ENCODE assay signal across 8 cellular contexts in genomic region chr19:16542894-16543498, GRCh38. TPM values are rescaled to one million over a fixed set of nuclear protein-coding genes. Genes with fewer than 3 reads are reported as not detected.
DNase-seq lines count a peak whose midpoint lies in the region; ATAC-seq and TF ChIP-seq lines count a peak whose summit lies in the region.

No MANE protein-coding gene starts in this region.

- H3K9me3 Mint-ChIP-seq in endothelial cell (ENCODE audit: unreplicated experiment) = no peaks in the 10 kb centered on the region

- H3K36me3 ChIP-seq in neuron (ENCODE audit: insufficient read depth, low read length) = peaks cover 20% of the 10 kb centered on the region

- peaks cover 18% of the 10 kb centered on the region for H3K4me1 ChIP-seq in neuron (ENCODE audit: insufficient read depth, low read length)

- H3K36me3 Mint-ChIP-seq in endothelial cell (ENCODE audit: low read depth, unreplicated experiment) = peaks cover 18% of the 10 kb centered on the region

- no peaks in the 10 kb centered on the region for H3K27me3 ChIP-seq in neuron (ENCODE audit: insufficient read depth, low read length)

- H3K9me3 ChIP-seq in neuron (ENCODE audit: low read length) = no peaks in the 10 kb centered on the region

- H3K4me3 Mint-ChIP-seq in endothelial cell (ENCODE audit: unreplicated experiment) = peak overlapping the region; percentile 96

- ATAC-seq in GM18519 (IDR thresholded peaks at IDR 0.05; ENCODE audit: low FRiP score, unreplicated experiment) (peak; percentile 6), left colon (no peak), omental fat pad (ENCODE audit: low FRiP score) (no peak)

- TF ChIP-seq CTCF in endothelial cell (IDR thresholded peaks at IDR 0.05; ENCODE audit: unreplicated experiment) (no peak), omental fat pad (IDR thresholded peaks at IDR 0.05) (no peak)

- peaks cover 24% of the 10 kb centered on the region for H3K4me1 Mint-ChIP-seq in endothelial cell (ENCODE audit: unreplicated experiment)

- peak overlapping the region; percentile 31 for H2AFZ ChIP-seq in neuron (ENCODE audit: low read depth, low read length)

- peak; percentile 8 for DNase-seq in RPMI7951 (ENCODE audit: low read depth)
- DNase-seq in endothelial cell (ENCODE audit: low spot score) = no peak
- no peak for DNase-seq in SKM-1 (lab: John Stamatoyannopoulos, UW; ENCODE audit: unreplicated experiment)
- DNase-seq in ecto neural progenitor cell (ENCODE audit: low spot score) = no peak
- no peak for DNase-seq in left colon
- DNase-seq in omental fat pad (ENCODE audit: low spot score) = no peak

- intact Hi-C loops in left colon (cut with DNase I, micrococcal nuclease) = no loop called here

- peak overlapping the region; percentile 100 for H3K4me3 ChIP-seq in neuron (ENCODE audit: low read length)

- peak overlapping the region; percentile 93 for H3K27ac Mint-ChIP-seq in endothelial cell (ENCODE audit: unreplicated experiment)

- peaks cover 8% of the 10 kb centered on the region for H3K27me3 Mint-ChIP-seq in endothelial cell (ENCODE audit: unreplicated experiment)

RNA-seq across cellular contexts. Expression of gene CHERP, which starts 0.8 kb away (rescaled TPM):
- 3.1 TPM in 2 replicates for total RNA-seq in RPMI7951 (2014; rRNA removed; shearing (Covaris generic))
- total RNA-seq in endothelial cell (ENCODE audit: unreplicated experiment) (66.5 TPM), left colon (10 to 100 TPM; 32.1 to 41.5 TPM), omental fat pad (10 to 100 TPM in 2 of 4 donors, 1 to 10 TPM in 2; 5.9 to 25.1 (median 10.8) TPM)

RNA-seq across cellular contexts. Expression of gene SLC35E1, which starts 29.2 kb away (rescaled TPM):
- total RNA-seq in RPMI7951 (2014; rRNA removed; shearing (Covaris generic)) = 18.9 and 20.8 TPM in 2 replicates
- 29.7 TPM for total RNA-seq in endothelial cell (ENCODE audit: unreplicated experiment)
- total RNA-seq in left colon = 10 to 100 TPM; 35.8 to 37.7 TPM
- total RNA-seq in omental fat pad = 10 to 100 TPM; 22.9 to 46.3 (median 36.1) TPM

RNA-seq across cellular contexts. Expression of gene C19orf44, which starts 46.8 kb away (rescaled TPM):
- 4.5 and 10.0 TPM in 2 replicates for total RNA-seq in RPMI7951 (2014; rRNA removed; shearing (Covaris generic))
- total RNA-seq in endothelial cell (ENCODE audit: unreplicated experiment) (3.7 TPM), left colon (1 to 10 TPM; 1.4 to 2.4 TPM), omental fat pad (1 to 10 TPM; 3.7 to 9.1 (median 5.6) TPM)

RNA-seq across cellular contexts. Expression of gene CALR3, which starts 47.0 kb away (rescaled TPM):
- total RNA-seq in RPMI7951 (2014; rRNA removed; shearing (Covaris generic)) = not detected in 2 replicates
- total RNA-seq in endothelial cell (ENCODE audit: unreplicated experiment) (not detected), left colon (not detected), omental fat pad (not detected)
